In the genomic region with DNA sequence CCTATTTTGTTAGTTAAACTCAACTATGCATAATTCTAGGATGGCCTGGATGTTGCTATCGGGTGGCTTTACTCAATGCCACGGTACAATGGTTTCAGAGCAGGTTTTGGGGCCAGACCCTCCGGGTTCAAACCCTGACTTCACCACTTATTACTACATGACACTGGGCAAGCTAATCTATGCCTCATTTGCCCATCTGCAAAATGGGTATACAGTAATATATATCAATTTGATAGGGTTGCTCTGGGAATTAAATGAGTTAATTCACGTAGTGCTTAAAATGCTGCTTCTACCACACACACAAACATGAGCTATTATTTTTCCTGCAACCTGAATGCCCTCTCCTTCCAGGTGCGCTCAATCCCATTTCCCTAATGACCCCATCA, we compare ENCODE assay signal across 8 cellular contexts. TPM values are rescaled to one million over a fixed set of nuclear protein-coding genes. Genes with fewer than 3 reads are reported as not detected.
DNase-seq lines count a peak whose midpoint lies in the region; ATAC-seq and TF ChIP-seq lines count a peak whose summit lies in the region.

No MANE protein-coding gene starts in this region.

- H3K36me3 Mint-ChIP-seq in MCF 10A (ENCODE audit: insufficient read depth, unreplicated experiment) = peaks cover 22% of the 10 kb centered on the region

- H3K23ac ChIP-seq in mesendoderm (ENCODE audit: low read length) = no peak overlapping the region

- CTCF ChIA-PET in MCF 10A (lab: Yijun Ruan, JAX) = no interaction called here

- TSS peak; percentile 57 for BruUV-seq in MCF 10A (replicated peaks; lab: Mats Ljungman, UMichigan)

- intact Hi-C loops in heart right ventricle (cut with DNase I) = no loop called here
- intact Hi-C loops in Right ventricle myocardium superior (cut with DNase I) = no loop called here
- intact Hi-C loops in MCF 10A (cut with micrococcal nuclease) = loop anchor here (5.0 kb wide), 1 partner anchor 244 kb away; a partner anchor contains a TSS

- peak overlapping the region; percentile 99 for H3K9ac ChIP-seq in mesendoderm (ENCODE audit: low read length)

- H3K79me2 ChIP-seq in mesendoderm (ENCODE audit: control insufficient read depth, insufficient read depth, low read length) = peaks cover 2% of the 10 kb centered on the region

- peaks cover 0 to 25% (median 2%) of the 10 kb centered on the region in 9 donors for H3K36me3 ChIP-seq in heart right ventricle
- H3K36me3 ChIP-seq in mesendoderm (ENCODE audit: control insufficient read depth, insufficient read depth, low read length) = no peaks in the 10 kb centered on the region
- H3K36me3 ChIP-seq in urinary bladder (ENCODE audit: insufficient read depth) = no peaks in the 10 kb centered on the region

- peaks cover 30% of the 10 kb centered on the region for H3K4me1 Mint-ChIP-seq in MCF 10A (ENCODE audit: insufficient read depth, unreplicated experiment)

- no peak overlapping the region for H4K5ac ChIP-seq in mesendoderm (ENCODE audit: low read length)

- peak overlapping the region; percentile 94 for H3K4me3 Mint-ChIP-seq in MCF 10A (ENCODE audit: unreplicated experiment)

- no peak overlapping the region for H2BK120ac ChIP-seq in mesendoderm (ENCODE audit: low read depth, low read length)

- H3K9me3 ChIP-seq in heart right ventricle = no peaks in the 10 kb centered on the region

- peak overlapping the region; percentile 97 for H3K27ac Mint-ChIP-seq in MCF 10A (ENCODE audit: low read depth, unreplicated experiment)

- H3K27me3 Mint-ChIP-seq in MCF 10A (ENCODE audit: insufficient read depth, unreplicated experiment) = no peaks in the 10 kb centered on the region

- TF ChIP-seq CTCF in heart right ventricle (IDR thresholded peaks at IDR 0.05) (no peak), MCF 10A (IDR thresholded peaks at IDR 0.05; ENCODE audit: unreplicated experiment) (no peak)

- H3K27ac ChIP-seq in heart right ventricle = peak overlapping the region; percentile 78 to 95 (median 92)
- no peak overlapping the region for H3K27ac ChIP-seq in mesendoderm (ENCODE audit: low read depth, low read length)
- peak overlapping the region; percentile 11 for H3K27ac ChIP-seq in urinary bladder (ENCODE audit: low read depth)

- no peaks in the 10 kb centered on the region for H3K9me3 Mint-ChIP-seq in MCF 10A (ENCODE audit: unreplicated experiment)

- H3K4me1 ChIP-seq in heart right ventricle (peaks cover 2 to 46% (median 34%) of the 10 kb centered on the region in 9 donors), mesendoderm (ENCODE audit: control insufficient read depth, low read depth, low read length) (no peaks in the 10 kb centered on the region), urinary bladder (ENCODE audit: insufficient read depth) (no peaks in the 10 kb centered on the region)

- no peaks in the 10 kb centered on the region for H3K79me1 ChIP-seq in mesendoderm (ENCODE audit: low read length)

- H3K27me3 ChIP-seq in heart right ventricle = no peaks in the 10 kb centered on the region
- no peaks in the 10 kb centered on the region for H3K27me3 ChIP-seq in mesendoderm (ENCODE audit: insufficient read depth, low read length, poor library complexity)

- no peak overlapping the region for H3K18ac ChIP-seq in mesendoderm (ENCODE audit: low read length)

- no peak overlapping the region for H2BK5ac ChIP-seq in mesendoderm (ENCODE audit: low read length)

- H4K8ac ChIP-seq in mesendoderm (ENCODE audit: low read depth, low read length) = no peak overlapping the region

- H2AK5ac ChIP-seq in mesendoderm (ENCODE audit: low read length) = no peak overlapping the region

- H3K4me3 ChIP-seq in heart right ventricle (peak overlapping the region; percentile 57 to 95 (median 76)), mesendoderm (ENCODE audit: low read length) (peak overlapping the region; percentile 91), urinary bladder (ENCODE audit: low read depth, low read length) (peak overlapping the region; percentile 71)

- ATAC-seq in heart right ventricle (no peak), Right ventricle myocardium superior (ENCODE audit: poor library complexity) (no peak)

- no peak overlapping the region for H3K4ac ChIP-seq in mesendoderm (ENCODE audit: low read depth, low read length)

- no peak overlapping the region for H2BK15ac ChIP-seq in mesendoderm (replicated peaks; ENCODE audit: low read depth)

- peak overlapping the region; percentile 100 for H3K56ac ChIP-seq in mesendoderm (ENCODE audit: low read length)

- H3K4me2 ChIP-seq in mesendoderm (ENCODE audit: low read length) = peak overlapping the region; percentile 56

- WGBS in heart right ventricle, 2 donors = 68 to 72% methylated on average over 5 of the region's 5 CpGs
- WGBS in mesendoderm (ENCODE audit: extremely low coverage, insufficient coverage, low lambda C conversion rate) = no CpG with 5 or more reads among the region's 5 CpGs
- WGBS in urinary bladder = 64% methylated on average over 5 of the region's 5 CpGs

- POLR2A ChIA-PET in MCF 10A (lab: Yijun Ruan, JAX) = interaction anchor here (0.6 to 1.3 kb wide), 10 partner anchors 8 to 1506 kb away, joined by 3 to 5 read pairs (median 3); no protein-coding TSS in a partner anchor

- DNase-seq in heart right ventricle = no peak
- DNase-seq in Right ventricle myocardium superior = no peak
- peak; percentile 8 for DNase-seq in MCF 10A (ENCODE audit: unreplicated experiment)
- no peak for DNase-seq in mesendoderm
- DNase-seq in NCI-H187 (lab: John Stamatoyannopoulos, UW) = no peak
- DNase-seq in NOMO-1 treated with DMSO at 0.1 percent for 48 hours (lab: John Stamatoyannopoulos, UW; ENCODE audit: unreplicated experiment) = no peak
- DNase-seq in ureter (ENCODE audit: low spot score) = no peak

RNA-seq across cellular contexts. Expression of a gene that starts 0.8 kb away (rescaled TPM):
- total RNA-seq in heart right ventricle = 100 to 1,000 TPM in 7 of 10 donors, 10 to 100 TPM in 3; 92.3 to 114 (median 106) TPM
- polyA plus RNA-seq in heart right ventricle = 100 to 1,000 TPM in 1 of 2 donors, 10 to 100 TPM in 1; 44.9 to 124 TPM
- total RNA-seq in Right ventricle myocardium superior = 104 TPM
- total RNA-seq in MCF 10A (2022) = 82.7 and 105 TPM in 2 replicates
- 64.6 TPM for polyA plus RNA-seq in mesendoderm (2013, experiment 1 of 2)
- polyA plus RNA-seq in mesendoderm (2013, experiment 2 of 2) = 65.2 TPM
- total RNA-seq in urinary bladder = 177 TPM
- 139 TPM for polyA plus RNA-seq in urinary bladder
- 90.0 TPM for total RNA-seq in ureter
